Comparison of ENCODE assay signal across 1 cellular context in genomic region chr6:170398743-170399369, GRCh38.
TF ChIP-seq lines count a peak whose summit lies in the region.
"Not testable (repeated sequence)": the region's sequence is repeated elsewhere in the genome, so short reads cannot be mapped to it uniquely, and the experiment has no call there.

No MANE protein-coding gene starts in this region.

TF ChIP-seq in HepG2, 621 proteins besides CTCF, POLR2A, EP300 and RAD21:
- TF ChIP-seq, protein P1, sequence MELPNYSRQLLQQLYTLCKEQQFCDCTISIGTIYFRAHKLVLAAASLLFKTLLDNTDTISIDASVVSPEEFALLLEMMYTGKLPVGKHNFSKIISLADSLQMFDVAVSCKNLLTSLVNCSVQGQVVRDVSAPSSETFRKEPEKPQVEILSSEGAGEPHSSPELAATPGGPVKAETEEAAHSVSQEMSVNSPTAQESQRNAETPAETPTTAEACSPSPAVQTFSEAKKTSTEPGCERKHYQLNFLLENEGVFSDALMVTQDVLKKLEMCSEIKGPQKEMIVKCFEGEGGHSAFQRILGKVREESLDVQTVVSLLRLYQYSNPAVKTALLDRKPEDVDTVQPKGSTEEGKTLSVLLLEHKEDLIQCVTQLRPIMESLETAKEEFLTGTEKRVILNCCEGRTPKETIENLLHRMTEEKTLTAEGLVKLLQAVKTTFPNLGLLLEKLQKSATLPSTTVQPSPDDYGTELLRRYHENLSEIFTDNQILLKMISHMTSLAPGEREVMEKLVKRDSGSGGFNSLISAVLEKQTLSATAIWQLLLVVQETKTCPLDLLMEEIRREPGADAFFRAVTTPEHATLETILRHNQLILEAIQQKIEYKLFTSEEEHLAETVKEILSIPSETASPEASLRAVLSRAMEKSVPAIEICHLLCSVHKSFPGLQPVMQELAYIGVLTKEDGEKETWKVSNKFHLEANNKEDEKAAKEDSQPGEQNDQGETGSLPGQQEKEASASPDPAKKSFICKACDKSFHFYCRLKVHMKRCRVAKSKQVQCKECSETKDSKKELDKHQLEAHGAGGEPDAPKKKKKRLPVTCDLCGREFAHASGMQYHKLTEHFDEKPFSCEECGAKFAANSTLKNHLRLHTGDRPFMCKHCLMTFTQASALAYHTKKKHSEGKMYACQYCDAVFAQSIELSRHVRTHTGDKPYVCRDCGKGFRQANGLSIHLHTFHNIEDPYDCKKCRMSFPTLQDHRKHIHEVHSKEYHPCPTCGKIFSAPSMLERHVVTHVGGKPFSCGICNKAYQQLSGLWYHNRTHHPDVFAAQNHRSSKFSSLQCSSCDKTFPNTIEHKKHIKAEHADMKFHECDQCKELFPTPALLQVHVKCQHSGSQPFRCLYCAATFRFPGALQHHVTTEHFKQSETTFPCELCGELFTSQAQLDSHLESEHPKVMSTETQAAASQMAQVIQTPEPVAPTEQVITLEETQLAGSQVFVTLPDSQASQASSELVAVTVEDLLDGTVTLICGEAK (IDR thresholded peaks at IDR 0.05) = peak; percentile 16; the same call in 1 of the 2 replicates
- TF ChIP-seq, protein P1 (CRISPR knock-in tag; IDR thresholded peaks at IDR 0.05) = not testable (repeated sequence)
- 0 out of 2 replicates have a peak, but pooled peaks have one; percentile 16 for TF ChIP-seq FOXP1 (IDR thresholded peaks at IDR 0.05)
- TF ChIP-seq FOXP1 (CRISPR knock-in tag; IDR thresholded peaks at IDR 0.05); NONO (CRISPR knock-in tag; conservative IDR thresholded peaks at IDR 0.05); LCORL (CRISPR knock-in tag; IDR thresholded peaks at IDR 0.05); ATF7 (CRISPR knock-in tag; IDR thresholded peaks at IDR 0.05); CREB1 (CRISPR knock-in tag; IDR thresholded peaks at IDR 0.05): not testable (repeated sequence)
- TF ChIP-seq NONO (IDR thresholded peaks at IDR 0.05) = peak; percentile 91; the same call in 1 of the 2 replicates
- TF ChIP-seq IKZF1 (IDR thresholded peaks at IDR 0.05) = 0 out of 2 replicates have a peak, but pooled peaks have one; percentile 53
- TF ChIP-seq LCORL (IDR thresholded peaks at IDR 0.05) = peak; percentile 29; the same call in 1 of the 2 replicates
- peak; percentile 82 for TF ChIP-seq ATF7 (IDR thresholded peaks at IDR 0.05)
- peak; percentile 80 for TF ChIP-seq CREB1 (IDR thresholded peaks at IDR 0.05)
